Comparison of ENCODE assay signal across 28 cellular contexts in the genomic region with DNA sequence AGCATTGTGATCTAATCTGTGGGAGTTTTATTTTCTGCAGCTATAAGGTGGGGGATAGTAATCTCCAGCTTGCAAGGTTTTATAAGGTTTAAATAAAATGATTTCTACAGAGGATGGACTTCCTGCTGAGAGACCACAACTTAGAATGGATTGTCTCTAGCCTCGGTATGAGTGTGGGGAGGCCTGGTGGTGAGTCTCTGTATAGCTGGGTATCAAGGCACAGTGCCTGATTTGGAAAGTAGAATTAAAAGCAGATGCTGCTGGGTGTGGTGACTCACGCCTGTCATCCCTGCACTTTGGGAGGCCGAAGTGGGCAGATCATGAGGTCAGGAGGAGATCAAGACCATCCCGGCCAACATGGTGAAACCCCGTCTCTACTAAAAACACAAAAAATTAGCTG.
A peak's percentile ranks its signal among the peaks of the same experiment; 100 is the strongest.
DNase-seq lines count a peak whose midpoint lies in the region; ATAC-seq, FAIRE-seq and TF ChIP-seq lines count a peak whose summit lies in the region.
"Had no signal": no experiment of that assay in that cellular context is flagged by ENCODE, and none has a peak within 500 bp of the region (broad histone marks: within the 10 kb centered on the region; RNA-seq: fewer than 3 reads in every experiment).

No MANE protein-coding gene starts in this region.

- POLR2A ChIA-PET in PC-3 (lab: Charles Lee; ENCODE audit: unreplicated experiment) = no interaction called here

- H3K27me3 Mint-ChIP-seq in activated naive CD4-positive, alpha-beta T cell treated with anti-CD3 and anti-CD28 coated beads, Interleukin-2, amount 10 ng/mL, durations not matched to agents 7 days and 5 days = peaks cover 13% of the 10 kb centered on the region

- H2AFZ ChIP-seq in GM23248 (no peak overlapping the region), PC-3 (ENCODE audit: low read length) (no peak overlapping the region), mesenchymal stem cell (ENCODE audit: low read depth, low read length) (no peak overlapping the region), hepatocyte (no peak overlapping the region)
- H2AFZ ChIP-seq: GM23338, parathyroid adenoma had no signal

- H2AK5ac ChIP-seq in mesenchymal stem cell (ENCODE audit: low read length, severe bottlenecking) = no peak overlapping the region

- CTCF ChIA-PET in activated naive CD4-positive, alpha-beta T cell treated with anti-CD3 and anti-CD28 coated beads, Interleukin-2, amount 10 ng/mL, durations not matched to agents 7 days and 5 days (lab: Charles Lee) = interaction anchor here (1.6 kb wide), 1 partner anchor 10 kb away, joined by 3 read pairs; no protein-coding TSS in a partner anchor
- CTCF ChIA-PET in PC-3 (lab: Charles Lee) = no interaction called here

- H2BK12ac ChIP-seq in mesenchymal stem cell (ENCODE audit: low read length in 2 of 2) = no peak overlapping the region

- H4K8ac ChIP-seq in mesenchymal stem cell (ENCODE audit: low read length) = no peak overlapping the region

- H2BK5ac ChIP-seq in mesenchymal stem cell (ENCODE audit: low read depth, low read length, poor library complexity, severe bottlenecking) = no peak overlapping the region

- H3K14ac ChIP-seq in mesenchymal stem cell (ENCODE audit: low read length in 2 of 2) = no peak overlapping the region

- H3F3A ChIP-seq in GM23248 (ENCODE audit: insufficient read depth) (peaks cover 19% of the 10 kb centered on the region), PC-3 (ENCODE audit: low read length, unreplicated experiment) (peaks cover 4% of the 10 kb centered on the region)

- H3K27me3 ChIP-seq in GM23248 (replicated peaks; ENCODE audit: insufficient read depth) (no peaks in the 10 kb centered on the region), PC-3 (ENCODE audit: low read length) (no peaks in the 10 kb centered on the region), mesenchymal stem cell (ENCODE audit: control insufficient read depth in 1 of 2, insufficient read depth in 1 of 2, low read length in 2 of 2) (peaks cover 3 to 10% of the 10 kb centered on the region in 2 experiments), hepatocyte (no peaks in the 10 kb centered on the region)
- H3K27me3 ChIP-seq: cardiac muscle cell, gastrocnemius medialis, right atrium auricular region, SJCRH30, upper lobe of right lung had no signal

- no TSS peak for BruUV-seq in PC-3 (replicated peaks; lab: Mats Ljungman, UMichigan)

- no peaks in the 10 kb centered on the region for H3K36me3 ChIP-seq in GM23248 (ENCODE audit: low read depth)
- H3K36me3 ChIP-seq in PC-3 (ENCODE audit: low read depth, low read length) = no peaks in the 10 kb centered on the region
- H3K36me3 ChIP-seq in mesenchymal stem cell (ENCODE audit: control insufficient read depth in 1 of 2, insufficient read depth in 2 of 2, low read depth in 1 of 2, low read length in 2 of 2) = no peaks in the 10 kb centered on the region
- no peaks in the 10 kb centered on the region for H3K36me3 ChIP-seq in hepatocyte (replicated peaks; ENCODE audit: insufficient read depth, low read depth)
- H3K36me3 ChIP-seq: cardiac muscle cell, gastrocnemius medialis, right atrium auricular region, SJCRH30, upper lobe of right lung had no signal

- H3K23ac ChIP-seq in mesenchymal stem cell (ENCODE audit: low read length in 2 of 2) = no peak overlapping the region

- peak overlapping the region in 1 of 2 donors; percentile 16 for H3K27ac Mint-ChIP-seq in activated naive CD4-positive, alpha-beta T cell treated with anti-CD3 and anti-CD28 coated beads, Interleukin-2, amount 50 U/mL, for 72 hours
- H3K27ac Mint-ChIP-seq in activated naive CD4-positive, alpha-beta T cell treated with anti-CD3 and anti-CD28 coated beads, Interleukin-2, amount 10 ng/mL, durations not matched to agents 7 days and 5 days = no peak overlapping the region
- H3K27ac Mint-ChIP-seq: GM23338, memory B cell, T-cell had no signal

- H3K4me2 ChIP-seq in GM23248 (ENCODE audit: unreplicated experiment) = no peak overlapping the region
- H3K4me2 ChIP-seq in PC-3 (ENCODE audit: low read length) = no peak overlapping the region
- H3K4me2 ChIP-seq in mesenchymal stem cell (ENCODE audit: low read length, poor library complexity, severe bottlenecking) = no peak overlapping the region
- no peak overlapping the region for H3K4me2 ChIP-seq in hepatocyte
- H3K4me2 ChIP-seq: GM23338, smooth muscle cell had no signal

- no peak overlapping the region for H3K18ac ChIP-seq in mesenchymal stem cell (ENCODE audit: low read depth in 1 of 2, low read length in 2 of 2)

- TF ChIP-seq POLR2A in GM12891 (IDR thresholded peaks at IDR 0.05; ENCODE audit: low read depth, low read length) = no peak

- 13 to 21% methylated on average over 5 of the region's 5 CpGs for WGBS in GM23248 (ENCODE audit: low coverage in 1 of 2, low lambda C conversion rate in 2 of 2, missing lambda C conversion rate in 2 of 2), 2 experiments
- 89% methylated on average over 5 of the region's 5 CpGs for WGBS in mesenchymal stem cell
- WGBS in hepatocyte (ENCODE audit: low lambda C conversion rate, missing lambda C conversion rate) = 80% methylated on average over 5 of the region's 5 CpGs

- H3K9ac ChIP-seq in GM23248 = no peak overlapping the region
- peak overlapping the region; percentile 29; the same call in 1 of the 2 replicates for H3K9ac ChIP-seq in PC-3 (ENCODE audit: low read length)
- peak overlapping the region; percentile 14 for H3K9ac ChIP-seq in mesenchymal stem cell (ENCODE audit: low read length)
- H3K9ac ChIP-seq: parathyroid adenoma had no signal

- no peak overlapping the region for H3K4ac ChIP-seq in mesenchymal stem cell (ENCODE audit: low read depth in 1 of 2, low read length in 2 of 2)

- no peaks in the 10 kb centered on the region for H3K4me1 Mint-ChIP-seq in activated naive CD4-positive, alpha-beta T cell treated with anti-CD3 and anti-CD28 coated beads, Interleukin-2, amount 10 ng/mL, durations not matched to agents 7 days and 5 days
- H3K4me1 Mint-ChIP-seq: GM23338, memory B cell, neural crest cell had no signal

- peaks cover 5 to 9% of the 10 kb centered on the region in 2 donors for H3K9me3 Mint-ChIP-seq in activated naive CD4-positive, alpha-beta T cell treated with anti-CD3 and anti-CD28 coated beads, Interleukin-2, amount 50 U/mL, for 72 hours
- no peaks in the 10 kb centered on the region for H3K9me3 Mint-ChIP-seq in activated naive CD4-positive, alpha-beta T cell treated with anti-CD3 and anti-CD28 coated beads, Interleukin-2, amount 10 ng/mL, durations not matched to agents 7 days and 5 days
- H3K9me3 Mint-ChIP-seq: effector memory CD8-positive, alpha-beta T cell; GM23338; memory B cell; neural crest cell had no signal

- no peak overlapping the region for H4K91ac ChIP-seq in mesenchymal stem cell (ENCODE audit: low read length)

- H3K79me2 ChIP-seq in GM23248 (ENCODE audit: insufficient read depth) = no peaks in the 10 kb centered on the region
- H3K79me2 ChIP-seq in PC-3 (ENCODE audit: low read length) = no peaks in the 10 kb centered on the region
- no peaks in the 10 kb centered on the region for H3K79me2 ChIP-seq in hepatocyte
- H3K79me2 ChIP-seq: parathyroid adenoma had no signal

- no peak overlapping the region for H3K4me3 Mint-ChIP-seq in activated naive CD4-positive, alpha-beta T cell treated with anti-CD3 and anti-CD28 coated beads, Interleukin-2, amount 10 ng/mL, durations not matched to agents 7 days and 5 days
- H3K4me3 Mint-ChIP-seq: activated T-cell treated with anti-CD3 and anti-CD28 coated beads, Interleukin-2, amount 50 U/mL, for 4 hours; effector memory CD8-positive, alpha-beta T cell; GM23338; memory B cell; neural crest cell; T-cell had no signal

- H3K4me1 ChIP-seq in GM23248 (ENCODE audit: insufficient read depth) (peaks cover 28% of the 10 kb centered on the region), PC-3 (ENCODE audit: insufficient read depth, low read length) (peaks cover 25% of the 10 kb centered on the region), mesenchymal stem cell (ENCODE audit: control insufficient read depth, insufficient read depth, low read depth, low read length) (no peaks in the 10 kb centered on the region), hepatocyte (ENCODE audit: insufficient read depth) (no peaks in the 10 kb centered on the region)
- H3K4me1 ChIP-seq: gastrocnemius medialis, parathyroid adenoma, right atrium auricular region, SJCRH30, upper lobe of right lung had no signal

- H3K27ac ChIP-seq in GM23248 = peak overlapping the region; percentile 74; the same call in 1 of the 2 replicates
- peak overlapping the region; percentile 96 for H3K27ac ChIP-seq in PC-3 (ENCODE audit: low read length)
- H3K27ac ChIP-seq in mesenchymal stem cell (ENCODE audit: low read length, poor library complexity, severe bottlenecking) = no peak overlapping the region
- no peak overlapping the region for H3K27ac ChIP-seq in hepatocyte
- H3K27ac ChIP-seq: cardiac muscle cell, gastrocnemius medialis, parathyroid adenoma, right atrium auricular region, SJCRH30, upper lobe of right lung had no signal

- TF ChIP-seq CTCF in PC-3 (conservative IDR thresholded peaks at IDR 0.05; ENCODE audit: low read depth, low read length) (no peak), hepatocyte (IDR thresholded peaks at IDR 0.05; ENCODE audit: poor library complexity) (no peak)

- H3K79me1 ChIP-seq in mesenchymal stem cell (replicated peaks; ENCODE audit: low read length, poor library complexity, severe bottlenecking) = no peaks in the 10 kb centered on the region

- no peaks in the 10 kb centered on the region for H3K9me2 ChIP-seq in GM23248 (ENCODE audit: insufficient read depth)
- no peaks in the 10 kb centered on the region for H3K9me2 ChIP-seq in PC-3 (replicated peaks; ENCODE audit: low read length)
- no peaks in the 10 kb centered on the region for H3K9me2 ChIP-seq in hepatocyte (replicated peaks; ENCODE audit: insufficient read depth)

- H4K20me1 ChIP-seq in GM23248 (ENCODE audit: insufficient read depth) (no peaks in the 10 kb centered on the region), PC-3 (ENCODE audit: low read length) (no peaks in the 10 kb centered on the region), hepatocyte (ENCODE audit: insufficient read depth, poor library complexity, severe bottlenecking) (no peaks in the 10 kb centered on the region)

- peak; percentile 52 to 53 for ATAC-seq in activated naive CD4-positive, alpha-beta T cell treated with anti-CD3 and anti-CD28 coated beads, Interleukin-2, amount 50 U/mL, for 72 hours
- ATAC-seq in PC-3 = no peak
- no peak for ATAC-seq in HG03196 (IDR thresholded peaks at IDR 0.05; ENCODE audit: unreplicated experiment)
- ATAC-seq: effector memory CD8-positive, alpha-beta T cell; gastrocnemius medialis; GM23338; left cardiac atrium; upper lobe of right lung had no signal

- no peak overlapping the region for H2BK15ac ChIP-seq in mesenchymal stem cell (ENCODE audit: low read depth, poor library complexity, severe bottlenecking)

- H3K36me3 Mint-ChIP-seq in activated naive CD4-positive, alpha-beta T cell treated with anti-CD3 and anti-CD28 coated beads, Interleukin-2, amount 50 U/mL, for 72 hours = no peaks in the 10 kb centered on the region
- H3K36me3 Mint-ChIP-seq in activated naive CD4-positive, alpha-beta T cell treated with anti-CD3 and anti-CD28 coated beads, Interleukin-2, amount 10 ng/mL, durations not matched to agents 7 days and 5 days = no peaks in the 10 kb centered on the region
- H3K36me3 Mint-ChIP-seq: memory B cell, T-cell had no signal

- no peak for DNase-seq in activated naive CD4-positive, alpha-beta T cell treated with anti-CD3 and anti-CD28 coated beads, Interleukin-2, amount 50 U/mL, for 72 hours (ENCODE audit: low spot score in 2 of 2)
- DNase-seq in activated naive CD4-positive, alpha-beta T cell treated with anti-CD3 and anti-CD28 coated beads, Interleukin-2, amount 10 ng/mL, durations not matched to agents 7 days and 5 days = no peak
- DNase-seq in GM23248 (peak; percentile 47), PC-3 (no peak), mesenchymal stem cell (no peak), hepatocyte (ENCODE audit: low spot score) (no peak), GM12891 (ENCODE audit: insufficient read length, low spot score) (no peak)
- DNase-seq: activated naive CD4-positive, alpha-beta T cell; activated T-cell treated with anti-CD3 and anti-CD28 coated beads, Interleukin-2, amount 50 U/mL, for 4 hours; anterior cingulate cortex; Calu3; cortex of kidney; effector memory CD8-positive, alpha-beta T cell; gastrocnemius medialis; left cardiac atrium; NCI-H2029; NCI-H69; SJCRH30; T-cell; upper lobe of right lung had no signal

- H2BK120ac ChIP-seq in mesenchymal stem cell (ENCODE audit: low read depth, low read length) = no peak overlapping the region

- intact Hi-C loops in PC-3 (cut with micrococcal nuclease) = loop anchor here (2.0 to 10.0 kb wide), 3 partner anchors 88 to 182 kb away; no protein-coding TSS in a partner anchor

- H3K4me3 ChIP-seq in GM23248 = no peak overlapping the region
- no peak overlapping the region for H3K4me3 ChIP-seq in PC-3 (ENCODE audit: low read length)
- H3K4me3 ChIP-seq in mesenchymal stem cell (ENCODE audit: insufficient read depth in 1 of 2, low read depth in 1 of 2, low read length in 2 of 2) = no peak overlapping the region
- no peak overlapping the region for H3K4me3 ChIP-seq in hepatocyte
- H3K4me3 ChIP-seq: cardiac muscle cell, gastrocnemius medialis, GM23338, right atrium auricular region, SJCRH30, smooth muscle cell, upper lobe of right lung had no signal

- H3K9me3 ChIP-seq in GM23248 (ENCODE audit: low read depth) = no peaks in the 10 kb centered on the region
- H3K9me3 ChIP-seq in PC-3 (ENCODE audit: low read length) = no peaks in the 10 kb centered on the region
- no peaks in the 10 kb centered on the region for H3K9me3 ChIP-seq in mesenchymal stem cell (ENCODE audit: control insufficient read depth, low read length)
- H3K9me3 ChIP-seq in hepatocyte (ENCODE audit: low read depth) = no peaks in the 10 kb centered on the region
- H3K9me3 ChIP-seq: gastrocnemius medialis, right atrium auricular region, SJCRH30, upper lobe of right lung had no signal

- in situ Hi-C loops in GM23248 (cut with MboI) = no loop called here

- no peak for FAIRE-seq in GM12891 (lab: Jason Lieb, UNC)

Comparison
In these comparisons a context has a peak if more than half of its experiments do, and no peak if none do; other contexts are left out.
1. ATAC-seq: peak in activated naive CD4-positive, alpha-beta T cell treated with anti-CD3 and anti-CD28 coated beads, Interleukin-2, amount 50 U/mL, for 72 hours (2 of 2); none in PC-3 (single experiment) and HG03196 (single experiment).
2. H3K27ac ChIP-seq: peak in GM23248 (single experiment) and PC-3 (single experiment); none in mesenchymal stem cell (single experiment) and hepatocyte (single experiment).